ENCODE assay signal across 9 cellular contexts in genomic region chr17:47719411-47720152, GRCh38. TPM values are rescaled to one million over a fixed set of nuclear protein-coding genes. Genes with fewer than 3 reads are reported as not detected.
DNase-seq lines count a peak whose midpoint lies in the region; ATAC-seq, FAIRE-seq and TF ChIP-seq lines count a peak whose summit lies in the region.
"Had no signal": no experiment of that assay in that cellular context is flagged by ENCODE, and none has a peak within 500 bp of the region (broad histone marks: within the 10 kb centered on the region; RNA-seq: fewer than 3 reads in every experiment).

No MANE protein-coding gene starts in this region.

- DNase-seq in AG08396 (ENCODE audit: low spot score) = peak; percentile 76
- peak; percentile 86 for DNase-seq in HTR-8/SVneo (ENCODE audit: insufficient read length, low spot score)
- peak; percentile 86 for DNase-seq in activated CD4-positive, alpha-beta memory T cell treated with anti-CD3 and anti-CD28 coated beads, Interleukin-2, amount 10 ng/mL, durations not matched to agents 7 days and 5 days
- DNase-seq in hepatic stellate cell (ENCODE audit: low spot score) = peak; percentile 90
- no peak for DNase-seq in T-helper 9 cell
- no peak for DNase-seq in type B pancreatic cell (ENCODE audit: extremely low spot score, unreplicated experiment)
- DNase-seq in HAP-1 (ENCODE audit: low spot score in 2 of 2) = no peak
- DNase-seq: NCI-H1092 had no signal

- H3K27me3 ChIP-seq in HAP-1 (ENCODE audit: low read depth) = peaks cover 56% of the 10 kb centered on the region

- FAIRE-seq in HTR-8/SVneo (lab: Jason Lieb, UNC) = peak; percentile 76

- no peaks in the 10 kb centered on the region for H3K4me1 ChIP-seq in HAP-1

- no peaks in the 10 kb centered on the region for H3K36me3 ChIP-seq in HAP-1 (replicated peaks)

- peaks cover 5% of the 10 kb centered on the region for H3K27me3 Mint-ChIP-seq in activated CD4-positive, alpha-beta memory T cell treated with anti-CD3 and anti-CD28 coated beads, Interleukin-2, amount 10 ng/mL, durations not matched to agents 7 days and 5 days
- H3K27me3 Mint-ChIP-seq in type B pancreatic cell = peaks cover 88% of the 10 kb centered on the region

- no peak for ATAC-seq in HG02970 (IDR thresholded peaks at IDR 0.05; ENCODE audit: low FRiP score, unreplicated experiment)

- in situ Hi-C loops in HAP-1 (cut with MboI; ENCODE audit: low sequenced_read_pairs) = no loop called here

- POLR2A ChIA-PET in activated CD4-positive, alpha-beta memory T cell treated with anti-CD3 and anti-CD28 coated beads, Interleukin-2, amount 10 ng/mL, durations not matched to agents 7 days and 5 days (lab: Charles Lee) = interaction anchor here (1.0 to 8.5 kb wide), 8 partner anchors 8 to 176 kb away, joined by 3 to 210 read pairs (median 5); partner anchors contain the start of genes LRRC46, MRPL10, SP2 and TBX21

- TF ChIP-seq CTCF in type B pancreatic cell (conservative IDR thresholded peaks at IDR 0.05) = no peak

- CTCF ChIA-PET in activated CD4-positive, alpha-beta memory T cell treated with anti-CD3 and anti-CD28 coated beads, Interleukin-2, amount 10 ng/mL, durations not matched to agents 7 days and 5 days (lab: Charles Lee) = interaction anchor here (0.6 to 7.3 kb wide), 6 partner anchors 12 to 559 kb away, joined by 3 to 99 read pairs (median 22); partner anchors contain the start of gene TBX21

- H3K4me1 Mint-ChIP-seq in activated CD4-positive, alpha-beta memory T cell treated with anti-CD3 and anti-CD28 coated beads, Interleukin-2, amount 10 ng/mL, durations not matched to agents 7 days and 5 days = peaks cover 88% of the 10 kb centered on the region
- H3K4me1 Mint-ChIP-seq in type B pancreatic cell (ENCODE audit: unreplicated experiment) = peaks cover 12% of the 10 kb centered on the region

- no peaks in the 10 kb centered on the region for H3K36me3 Mint-ChIP-seq in activated CD4-positive, alpha-beta memory T cell treated with anti-CD3 and anti-CD28 coated beads, Interleukin-2, amount 10 ng/mL, durations not matched to agents 7 days and 5 days (ENCODE audit: low read depth)
- H3K36me3 Mint-ChIP-seq in type B pancreatic cell = no peaks in the 10 kb centered on the region

- H3K4me3 Mint-ChIP-seq in activated CD4-positive, alpha-beta memory T cell treated with anti-CD3 and anti-CD28 coated beads, Interleukin-2, amount 10 ng/mL, durations not matched to agents 7 days and 5 days = peak overlapping the region; percentile 43
- H3K4me3 Mint-ChIP-seq in type B pancreatic cell = no peak overlapping the region

- H3K27ac Mint-ChIP-seq in activated CD4-positive, alpha-beta memory T cell treated with anti-CD3 and anti-CD28 coated beads, Interleukin-2, amount 10 ng/mL, durations not matched to agents 7 days and 5 days = peak overlapping the region; percentile 78
- H3K27ac Mint-ChIP-seq in type B pancreatic cell = no peak overlapping the region

- H3K9me3 Mint-ChIP-seq in activated CD4-positive, alpha-beta memory T cell treated with anti-CD3 and anti-CD28 coated beads, Interleukin-2, amount 10 ng/mL, durations not matched to agents 7 days and 5 days = no peaks in the 10 kb centered on the region
- no peaks in the 10 kb centered on the region for H3K9me3 Mint-ChIP-seq in type B pancreatic cell

- no peak overlapping the region for H3K4me3 ChIP-seq in HAP-1

- no peaks in the 10 kb centered on the region for H3K9me3 ChIP-seq in HAP-1

RNA-seq across cellular contexts. Expression of gene TBX21, which starts 13.5 kb away (rescaled TPM):
- 10 to 100 TPM; 58.3 to 61.1 TPM for total RNA-seq in activated CD4-positive, alpha-beta memory T cell treated with anti-CD3 and anti-CD28 coated beads, Interleukin-2, amount 10 ng/mL, durations not matched to agents 7 days and 5 days
- not detected in 2 replicates for total RNA-seq in type B pancreatic cell (ENCODE audit: low replicate concordance)

RNA-seq across cellular contexts. Expression of gene TBKBP1, which starts 25.6 kb away (rescaled TPM):
- 1 to 10 TPM; 7.0 TPM for total RNA-seq in activated CD4-positive, alpha-beta memory T cell treated with anti-CD3 and anti-CD28 coated beads, Interleukin-2, amount 10 ng/mL, durations not matched to agents 7 days and 5 days
- 10.5 and 19.7 TPM in 2 replicates for total RNA-seq in type B pancreatic cell (ENCODE audit: low replicate concordance)

Comparison
In these comparisons a context has a peak if more than half of its experiments do, and no peak if none do; other contexts are left out.
1. DNase-seq: peak in AG08396 (single experiment), HTR-8/SVneo (single experiment), activated CD4-positive, alpha-beta memory T cell treated with anti-CD3 and anti-CD28 coated beads, Interleukin-2, amount 10 ng/mL, durations not matched to agents 7 days and 5 days (single experiment) and hepatic stellate cell (single experiment); none in T-helper 9 cell (single experiment), type B pancreatic cell (single experiment) and HAP-1 (0 of 2).
2. RNA of gene TBX21, which starts 13.5 kb away (total RNA-seq): 58.3 to 61.1 TPM in activated CD4-positive, alpha-beta memory T cell treated with anti-CD3 and anti-CD28 coated beads, Interleukin-2, amount 10 ng/mL, durations not matched to agents 7 days and 5 days; not detected in type B pancreatic cell; every median in the first group is over 10 times any median in the second.